11 cellular contexts compared by ENCODE assay signal in genomic region chr5:59793000-59793399, GRCh38.
A peak's percentile ranks its signal among the peaks of the same experiment; 100 is the strongest.
DNase-seq lines count a peak whose midpoint lies in the region; ATAC-seq and TF ChIP-seq lines count a peak whose summit lies in the region.
"Had no signal": no experiment of that assay in that cellular context is flagged by ENCODE, and none has a peak within 500 bp of the region (broad histone marks: within the 10 kb centered on the region; RNA-seq: fewer than 3 reads in every experiment).

No MANE protein-coding gene starts in this region.

- in situ Hi-C loops in ACHN (cut with HindIII; ENCODE audit: low pct_ligation_motif_present, low pct_unique_long_range_greater_than_20kb, low sequenced_read_pairs): no loop called here

- peaks cover 10% of the 10 kb centered on the region for H3K4me1 Mint-ChIP-seq in activated T-cell treated with anti-CD3 and anti-CD28 coated beads, Interleukin-2, amount 50 U/mL, for 4 hours (ENCODE audit: low read depth)

- no peaks in the 10 kb centered on the region for H3K9me3 Mint-ChIP-seq in activated T-cell treated with anti-CD3 and anti-CD28 coated beads, Interleukin-2, amount 50 U/mL, for 4 hours

- no peaks in the 10 kb centered on the region for H3K36me3 ChIP-seq in left lung
- H3K36me3 ChIP-seq: cardiac muscle cell had no signal

- H3K27me3 Mint-ChIP-seq in activated T-cell treated with anti-CD3 and anti-CD28 coated beads, Interleukin-2, amount 50 U/mL, for 4 hours (ENCODE audit: low read depth): peaks cover 10% of the 10 kb centered on the region

- no peak overlapping the region for H3K27ac ChIP-seq in left lung
- H3K27ac ChIP-seq: cardiac muscle cell had no signal

- DNase-seq in ACHN (peak; percentile 61), M059J (ENCODE audit: low read depth) (peak; percentile 99), cardiac fibroblast (ENCODE audit: low read depth in 2 of 2) (peak; percentile 87 to 98), left lung (no peak), NCI-H1092 (lab: John Stamatoyannopoulos, UW) (no peak)
- no peak for DNase-seq in activated T-cell treated with anti-CD3 and anti-CD28 coated beads, Interleukin-2, amount 50 U/mL, for 4 hours
- DNase-seq: activated CD4-positive, alpha-beta T cell treated with anti-CD3 and anti-CD28 coated beads, Interleukin-2, amount 50 U/mL, for 4 hours; NCI-H1092 treated with DMSO at 0.1 percent for 48 hours had no signal

- H3K4me1 ChIP-seq in left lung: no peaks in the 10 kb centered on the region

- TF ChIP-seq CTCF in cardiac fibroblast (IDR thresholded peaks at IDR 0.05; ENCODE audit: low read depth, low read length) (no peak), left lung (IDR thresholded peaks at IDR 0.05) (no peak)

- intact Hi-C loops in left lung (cut with DNase I): loop anchor here in 1 of 2 donors (5.0 kb wide), 1 partner anchor 401 kb away; no protein-coding TSS in a partner anchor

- no peaks in the 10 kb centered on the region for H3K27me3 ChIP-seq in left lung
- H3K27me3 ChIP-seq: cardiac muscle cell had no signal

- ATAC-seq in left lung (peak; percentile 28), GM21360 (IDR thresholded peaks at IDR 0.05; ENCODE audit: unreplicated experiment) (no peak), HG03280 (IDR thresholded peaks at IDR 0.05; ENCODE audit: unreplicated experiment) (no peak)
- ATAC-seq in activated T-cell treated with anti-CD3 and anti-CD28 coated beads, Interleukin-2, amount 50 U/mL, for 4 hours: no peak

- H3K9me3 ChIP-seq in left lung: no peaks in the 10 kb centered on the region

- H3K36me3 Mint-ChIP-seq in activated T-cell treated with anti-CD3 and anti-CD28 coated beads, Interleukin-2, amount 50 U/mL, for 4 hours (ENCODE audit: insufficient read depth): no peaks in the 10 kb centered on the region

- H3K4me3 ChIP-seq in cardiac fibroblast (replicated peaks in 1 of 2; ENCODE audit: low read depth in 2 of 2, low read length in 2 of 2) (no peak overlapping the region), left lung (no peak overlapping the region)
- H3K4me3 ChIP-seq: cardiac muscle cell had no signal

- H3K4me3 Mint-ChIP-seq in activated T-cell treated with anti-CD3 and anti-CD28 coated beads, Interleukin-2, amount 50 U/mL, for 4 hours: no peak overlapping the region

Comparison
In these comparisons a context has a peak if more than half of its experiments do, and no peak if none do; other contexts are left out.
1. DNase-seq: peak in ACHN (single experiment), M059J (single experiment) and cardiac fibroblast (2 of 2); none in left lung (0 of 2), NCI-H1092 (single experiment) and activated T-cell treated with anti-CD3 and anti-CD28 coated beads, Interleukin-2, amount 50 U/mL, for 4 hours (single experiment).